In the genomic region with DNA sequence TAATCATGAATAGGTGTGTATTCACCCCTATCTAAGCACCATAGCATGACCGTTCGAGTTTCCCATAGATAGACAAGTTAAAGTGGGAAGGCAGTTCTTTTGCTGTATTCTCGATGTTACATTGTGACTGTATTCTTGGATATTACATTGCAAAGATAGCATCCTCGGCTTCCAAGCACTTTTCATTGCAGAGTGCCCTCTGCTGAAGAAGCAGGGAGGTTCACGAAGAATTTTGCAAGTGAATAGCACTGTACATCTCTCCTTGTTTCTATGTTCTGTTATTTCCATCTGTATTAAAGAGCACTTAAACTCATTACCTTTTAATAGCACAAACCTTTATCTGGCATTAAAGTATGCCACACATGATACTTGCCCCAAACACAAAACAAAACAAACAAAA, we compare ENCODE assay signal across 18 cellular contexts.
A peak's percentile ranks its signal among the peaks of the same experiment; 100 is the strongest.
DNase-seq lines count a peak whose midpoint lies in the region; ATAC-seq, FAIRE-seq and TF ChIP-seq lines count a peak whose summit lies in the region.
"Had no signal": no experiment of that assay in that cellular context is flagged by ENCODE, and none has a peak within 500 bp of the region (broad histone marks: within the 10 kb centered on the region; RNA-seq: fewer than 3 reads in every experiment).

No MANE protein-coding gene starts in this region.

- no peak for TF ChIP-seq EP300 in A549 (IDR thresholded peaks at IDR 0.05)

- CTCF ChIA-PET in A549 (lab: Yijun Ruan, JAX), result no interaction called here

- ATAC-seq in A549 (no peak), HG02798 (IDR thresholded peaks at IDR 0.05; ENCODE audit: poor library complexity, unreplicated experiment) (no peak), HG03460 (IDR thresholded peaks at IDR 0.05; ENCODE audit: unreplicated experiment) (no peak)
- ATAC-seq: activated T-helper 17 cell treated with anti-CD3 and anti-CD28 coated beads, Interleukin-2, amount 50 U/mL, for 72 hours; stimulated activated naive CD8-positive, alpha-beta T cell treated with anti-CD3 and anti-CD28 coated beads, Interleukin-15, Interleukin-2, amounts not matched to agents 100 U/mL and 50 U/mL, for 24 hours had no signal

- H3K4me3 ChIP-seq in A549, result no peak overlapping the region
- no peak overlapping the region for H3K4me3 ChIP-seq in vagina
- H3K4me3 ChIP-seq: sigmoid colon had no signal

- POLR2A ChIA-PET in A549 (lab: Yijun Ruan, JAX), result no interaction called here

- TF ChIP-seq RAD21 in A549 (conservative IDR thresholded peaks at IDR 0.05 in 1 of 2, IDR thresholded peaks at IDR 0.05 in 1 of 2), result no peak; a peak in 1 of 5 replicates

- no peak overlapping the region for H3K4me2 ChIP-seq in A549

- TF ChIP-seq CTCF in A549 (IDR thresholded peaks at IDR 0.05), result no peak
- TF ChIP-seq CTCF in vagina (IDR thresholded peaks at IDR 0.05), result no peak

- no peaks in the 10 kb centered on the region for H3K27me3 ChIP-seq in vagina
- H3K27me3 ChIP-seq: sigmoid colon had no signal

- no peaks in the 10 kb centered on the region for H3K36me3 ChIP-seq in vagina
- H3K36me3 ChIP-seq: sigmoid colon had no signal

- no peaks in the 10 kb centered on the region for H3K9me3 ChIP-seq in A549
- H3K9me3 ChIP-seq in vagina, result no peaks in the 10 kb centered on the region
- H3K9me3 ChIP-seq: sigmoid colon had no signal

- H3K27ac ChIP-seq in A549, result no peak overlapping the region
- no peak overlapping the region for H3K27ac ChIP-seq in vagina
- H3K27ac ChIP-seq: sigmoid colon had no signal

- FAIRE-seq in A549 (lab: Jason Lieb, UNC), result peak; percentile 99
- FAIRE-seq: frontal cortex had no signal

- no peak for TF ChIP-seq POLR2A in A549 (IDR thresholded peaks at IDR 0.05; ENCODE audit: low read length)
- no peak for TF ChIP-seq POLR2A in vagina (IDR thresholded peaks at IDR 0.05)

- intact Hi-C loops in vagina (cut with DNase I), result no loop called here

- no peak for DNase-seq in A549 (ENCODE audit: low read depth in 1 of 2, low spot score in 1 of 2)
- DNase-seq in G401 (ENCODE audit: low spot score), result peak; percentile 8
- DNase-seq in RKO (ENCODE audit: low spot score), result peak; percentile 32
- DNase-seq in iPS-NIHi7 (ENCODE audit: extremely low spot score), result peak; percentile 11
- DNase-seq in NCI-H526 treated with DMSO at 0.1 percent for 48 hours (lab: John Stamatoyannopoulos, UW), result no peak
- no peak for DNase-seq in vagina (ENCODE audit: extremely low spot score in 2 of 2)
- DNase-seq: activated CD4-positive, alpha-beta T cell treated with anti-CD3 and anti-CD28 coated beads, Interleukin-2, amount 50 U/mL, for 48 hours; aorta; C1 segment of cervical spinal cord; effector CD4-positive, alpha-beta T cell; IMR-90; NCI-H2029; sigmoid colon; stimulated activated naive CD8-positive, alpha-beta T cell treated with anti-CD3 and anti-CD28 coated beads, Interleukin-15, Interleukin-2, amounts not matched to agents 100 U/mL and 50 U/mL, for 24 hours had no signal

- in situ Hi-C loops in G401 (cut with HindIII; ENCODE audit: low sequenced_read_pairs), result no loop called here

- WGBS in A549 (ENCODE audit: missing lambda C conversion rate), result 3% methylated on average over 5 of the region's 5 CpGs

- no peaks in the 10 kb centered on the region for H3K4me1 ChIP-seq in A549
- H3K4me1 ChIP-seq in vagina, result no peaks in the 10 kb centered on the region
- H3K4me1 ChIP-seq: sigmoid colon had no signal

TF ChIP-seq in A549, 52 proteins besides CTCF, POLR2A, EP300 and RAD21:
- TF ChIP-seq FOSL2 (IDR thresholded peaks at IDR 0.05) (no peak), FOSL2 (CRISPR knock-in tag; IDR thresholded peaks at IDR 0.05) (no peak), HMGXB4 (CRISPR knock-in tag; IDR thresholded peaks at IDR 0.05; ENCODE audit: borderline replicate concordance) (no peak), ZFP36 (IDR thresholded peaks at IDR 0.05; ENCODE audit: borderline replicate concordance, partially characterized antibody) (no peak), CBX8 (IDR thresholded peaks at IDR 0.05) (no peak)

Comparison
In these comparisons a context has a peak if more than half of its experiments do, and no peak if none do; other contexts are left out.
1. DNase-seq: peak in G401 (single experiment), RKO (single experiment) and iPS-NIHi7 (single experiment); none in A549 (0 of 2), NCI-H526 treated with DMSO at 0.1 percent for 48 hours (single experiment) and vagina (0 of 2).